ENCODE assay signal across 2 cellular contexts in genomic region chr5:66273131-66273530, GRCh38.
TF ChIP-seq lines count a peak whose summit lies in the region.

No MANE protein-coding gene starts in this region.

TF ChIP-seq in GM23338, 12 proteins besides CTCF, POLR2A, EP300 and RAD21 (continued from another document):
- no peak for TF ChIP-seq REST (IDR thresholded peaks at IDR 0.05; ENCODE audit: unreplicated experiment)
- no peak for TF ChIP-seq ZNF114 (CRISPR knock-in tag; IDR thresholded peaks at IDR 0.05)
- no peak for TF ChIP-seq NANOG (IDR thresholded peaks at IDR 0.05; ENCODE audit: borderline replicate concordance)
- no peak for TF ChIP-seq ETS1 (IDR thresholded peaks at IDR 0.05)
- no peak for TF ChIP-seq POLR2AphosphoS5 (IDR thresholded peaks at IDR 0.05; ENCODE audit: low read depth)
- TF ChIP-seq ZNF462 (CRISPR knock-in tag; IDR thresholded peaks at IDR 0.05): no peak
- TF ChIP-seq EZH2phosphoT487 (IDR thresholded peaks at IDR 0.05; ENCODE audit: unreplicated experiment): no peak
- no peak for TF ChIP-seq EZH2 (IDR thresholded peaks at IDR 0.05; ENCODE audit: low read depth, unreplicated experiment)
- no peak for TF ChIP-seq STAT1 (IDR thresholded peaks at IDR 0.05; ENCODE audit: unreplicated experiment)
- TF ChIP-seq ZNF331 (CRISPR knock-in tag; IDR thresholded peaks at IDR 0.05; ENCODE audit: low read depth): no peak
- no peak for TF ChIP-seq JUNB (IDR thresholded peaks at IDR 0.05; ENCODE audit: unreplicated experiment)

TF ChIP-seq in HepG2, 621 proteins besides CTCF, POLR2A, EP300 and RAD21 (continued from another document):
- TF ChIP-seq DDIT3 (CRISPR knock-in tag; IDR thresholded peaks at IDR 0.05) (no peak), CHD2 (IDR thresholded peaks at IDR 0.05; ENCODE audit: low read depth, low read length) (no peak), ZNF160 (CRISPR knock-in tag; IDR thresholded peaks at IDR 0.05) (no peak), ATF6 (CRISPR knock-in tag; conservative IDR thresholded peaks at IDR 0.05) (no peak), ZNF276 (CRISPR knock-in tag; IDR thresholded peaks at IDR 0.05; ENCODE audit: low read depth) (no peak), ZNF264 (CRISPR knock-in tag; IDR thresholded peaks at IDR 0.05) (no peak)
TF ChIP-seq in HepG2: peak in this region for 0.
